In genomic region chr11:123577081-123577598, GRCh38 we compare ENCODE assay signal across 9 cellular contexts.
DNase-seq lines count a peak whose midpoint lies in the region; ATAC-seq and TF ChIP-seq lines count a peak whose summit lies in the region.
"Had no signal": no experiment of that assay in that cellular context is flagged by ENCODE, and none has a peak within 500 bp of the region (broad histone marks: within the 10 kb centered on the region; RNA-seq: fewer than 3 reads in every experiment).

No MANE protein-coding gene starts in this region.

- H3K27me3 ChIP-seq in OCI-LY3 (ENCODE audit: low read depth, low read length) = 0 out of 2 replicates have a peak, but pooled peaks cover 8% of the 10 kb centered on the region
- H3K27me3 ChIP-seq in esophagus muscularis mucosa = peaks cover 0 to 36% (median 2%) of the 10 kb centered on the region in 4 donors

- H2AFZ ChIP-seq in OCI-LY3 (ENCODE audit: low read depth, low read length) = no peak overlapping the region

- TF ChIP-seq CTCF in OCI-LY3 (IDR thresholded peaks at IDR 0.05; ENCODE audit: low read depth, low read length) (peak; percentile 80), esophagus muscularis mucosa (IDR thresholded peaks at IDR 0.05) (peak; percentile 78 to 93 (median 86))

- 54% methylated on average over 36 of the region's 37 CpGs for WGBS in esophagus muscularis mucosa

- H3K79me2 ChIP-seq in OCI-LY3 (ENCODE audit: low read length) = no peaks in the 10 kb centered on the region

- H3K27ac ChIP-seq in OCI-LY3 (ENCODE audit: low read length) = no peak overlapping the region
- no peak overlapping the region for H3K27ac ChIP-seq in esophagus muscularis mucosa (replicated peaks in 1 of 4)

- intact Hi-C loops in esophagus muscularis mucosa (cut with DNase I) = loop anchor here (5.0 kb wide), 1 partner anchor 65 kb away; no protein-coding TSS in a partner anchor

- no peak for TF ChIP-seq POLR2A in esophagus muscularis mucosa (IDR thresholded peaks at IDR 0.05; ENCODE audit: low read depth)

- DNase-seq in activated CD4-positive, CD25-positive, alpha-beta regulatory T cell (lab: John Stamatoyannopoulos, UW) = peak; percentile 28 to 57 (median 42)
- peak; percentile 73 to 75 for DNase-seq in activated T-cell treated with anti-CD3 and anti-CD28 coated beads, Interleukin-2, amount 50 U/mL, for 72 hours
- no peak for DNase-seq in esophagus muscularis mucosa (ENCODE audit: extremely low spot score)
- peak; percentile 81 for DNase-seq in natural killer cell treated with Interleukin-12 subunit alpha and Interleukin-12 subunit beta and Interleukin-15 and Interleukin-18, amount 100 ng/mL, for 72 hours (ENCODE audit: low spot score)
- DNase-seq in stimulated activated naive CD8-positive, alpha-beta T cell treated with anti-CD3 and anti-CD28 coated beads, Interleukin-15, Interleukin-2, amounts not matched to agents 100 U/mL and 50 U/mL, for 24 hours = peak; percentile 83

- H3K4me3 Mint-ChIP-seq in activated T-cell treated with anti-CD3 and anti-CD28 coated beads, Interleukin-2, amount 50 U/mL, for 72 hours = no peak overlapping the region
- no peak overlapping the region for H3K4me3 Mint-ChIP-seq in natural killer cell treated with Interleukin-12 subunit alpha and Interleukin-12 subunit beta and Interleukin-15 and Interleukin-18, amount 100 ng/mL, for 72 hours

- peak overlapping the region; percentile 46 for H3K4me2 ChIP-seq in OCI-LY3 (ENCODE audit: low read length)

- no peak overlapping the region for H3K27ac Mint-ChIP-seq in activated T-cell treated with anti-CD3 and anti-CD28 coated beads, Interleukin-2, amount 50 U/mL, for 72 hours
- no peak overlapping the region for H3K27ac Mint-ChIP-seq in natural killer cell treated with Interleukin-12 subunit alpha and Interleukin-12 subunit beta and Interleukin-15 and Interleukin-18, amount 100 ng/mL, for 72 hours
- H3K27ac Mint-ChIP-seq: stimulated activated naive CD8-positive, alpha-beta T cell treated with anti-CD3 and anti-CD28 coated beads, Interleukin-15, Interleukin-2, amounts not matched to agents 100 ng/mL and 50 ng/mL, for 24 hours had no signal

- H3K36me3 ChIP-seq in OCI-LY3 (replicated peaks; ENCODE audit: low read depth, low read length) (no peaks in the 10 kb centered on the region), esophagus muscularis mucosa (no peaks in the 10 kb centered on the region)

- TF ChIP-seq EP300 in esophagus muscularis mucosa (IDR thresholded peaks at IDR 0.05) = no peak

- H3K27me3 Mint-ChIP-seq in activated T-cell treated with anti-CD3 and anti-CD28 coated beads, Interleukin-2, amount 50 U/mL, for 72 hours (ENCODE audit: low read depth) = peaks cover 7% of the 10 kb centered on the region
- peaks cover 7 to 14% of the 10 kb centered on the region in 2 donors for H3K27me3 Mint-ChIP-seq in natural killer cell treated with Interleukin-12 subunit alpha and Interleukin-12 subunit beta and Interleukin-15 and Interleukin-18, amount 100 ng/mL, for 72 hours

- peaks cover 0 to 3% of the 10 kb centered on the region in 2 donors for H3K36me3 Mint-ChIP-seq in activated T-cell treated with anti-CD3 and anti-CD28 coated beads, Interleukin-2, amount 50 U/mL, for 72 hours (ENCODE audit: insufficient read depth in 2 of 2)
- no peaks in the 10 kb centered on the region for H3K36me3 Mint-ChIP-seq in natural killer cell treated with Interleukin-12 subunit alpha and Interleukin-12 subunit beta and Interleukin-15 and Interleukin-18, amount 100 ng/mL, for 72 hours

- H3K9ac ChIP-seq in OCI-LY3 (ENCODE audit: low read length) = no peak overlapping the region

- no peaks in the 10 kb centered on the region for H3K9me3 Mint-ChIP-seq in activated T-cell treated with anti-CD3 and anti-CD28 coated beads, Interleukin-2, amount 50 U/mL, for 72 hours
- H3K9me3 Mint-ChIP-seq in natural killer cell treated with Interleukin-12 subunit alpha and Interleukin-12 subunit beta and Interleukin-15 and Interleukin-18, amount 100 ng/mL, for 72 hours = no peaks in the 10 kb centered on the region
- H3K9me3 Mint-ChIP-seq: stimulated activated naive CD8-positive, alpha-beta T cell treated with anti-CD3 and anti-CD28 coated beads, Interleukin-15, Interleukin-2, amounts not matched to agents 100 ng/mL and 50 ng/mL, for 24 hours had no signal

- H3K4me3 ChIP-seq in OCI-LY3 (ENCODE audit: low read length) (peak overlapping the region; percentile 12; the same call in 1 of the 2 replicates), esophagus muscularis mucosa (no peak overlapping the region)

- peaks cover 13% of the 10 kb centered on the region; the same call in 1 of the 2 replicates for H4K20me1 ChIP-seq in OCI-LY3 (ENCODE audit: insufficient read depth, low read length)

- peaks cover 21% of the 10 kb centered on the region for H3K4me1 Mint-ChIP-seq in activated T-cell treated with anti-CD3 and anti-CD28 coated beads, Interleukin-2, amount 50 U/mL, for 72 hours (ENCODE audit: low read depth)
- H3K4me1 Mint-ChIP-seq in natural killer cell treated with Interleukin-12 subunit alpha and Interleukin-12 subunit beta and Interleukin-15 and Interleukin-18, amount 100 ng/mL, for 72 hours (ENCODE audit: low read depth in 2 of 2) = peaks cover 10 to 21% of the 10 kb centered on the region in 2 donors

- H3K4me1 ChIP-seq in OCI-LY3 (ENCODE audit: low read length) = peaks cover 13% of the 10 kb centered on the region
- H3K4me1 ChIP-seq in esophagus muscularis mucosa = peaks cover 0 to 18% (median 11%) of the 10 kb centered on the region in 4 donors

- H3K9me3 ChIP-seq in OCI-LY3 (ENCODE audit: insufficient read depth, low read length) (no peaks in the 10 kb centered on the region), esophagus muscularis mucosa (no peaks in the 10 kb centered on the region)

- ATAC-seq in activated CD4-positive, CD25-positive, alpha-beta regulatory T cell treated with anti-CD3 and anti-CD28 coated beads, Interleukin-2, amount 50 U/mL, for 24 hours = no peak
- peak; percentile 67 for ATAC-seq in HG03095 (IDR thresholded peaks at IDR 0.05; ENCODE audit: unreplicated experiment)
- ATAC-seq in activated T-cell treated with anti-CD3 and anti-CD28 coated beads, Interleukin-2, amount 50 U/mL, for 72 hours (replicated peaks in 1 of 2) = peak; percentile 53 to 65
- ATAC-seq in natural killer cell treated with Interleukin-12 subunit alpha and Interleukin-12 subunit beta and Interleukin-15 and Interleukin-18, amount 100 ng/mL, for 72 hours = peak; percentile 65 to 79
- no peak for ATAC-seq in stimulated activated naive CD8-positive, alpha-beta T cell treated with anti-CD3 and anti-CD28 coated beads, Interleukin-15, Interleukin-2, amounts not matched to agents 100 U/mL and 50 U/mL, for 24 hours

Comparison
In these comparisons a context has a peak if more than half of its experiments do, and no peak if none do; other contexts are left out.
1. ATAC-seq: peak in HG03095 (single experiment), activated T-cell treated with anti-CD3 and anti-CD28 coated beads, Interleukin-2, amount 50 U/mL, for 72 hours (2 of 2) and natural killer cell treated with Interleukin-12 subunit alpha and Interleukin-12 subunit beta and Interleukin-15 and Interleukin-18, amount 100 ng/mL, for 72 hours (2 of 2); none in activated CD4-positive, CD25-positive, alpha-beta regulatory T cell treated with anti-CD3 and anti-CD28 coated beads, Interleukin-2, amount 50 U/mL, for 24 hours (0 of 2) and stimulated activated naive CD8-positive, alpha-beta T cell treated with anti-CD3 and anti-CD28 coated beads, Interleukin-15, Interleukin-2, amounts not matched to agents 100 U/mL and 50 U/mL, for 24 hours (single experiment).